Comparison of ENCODE assay signal across 20 cellular contexts in genomic region chr5:77073667-77074066, GRCh38.
"Had no signal": no experiment of that assay in that cellular context is flagged by ENCODE, and none has a peak within 500 bp of the region (broad histone marks: within the 10 kb centered on the region; RNA-seq: fewer than 3 reads in every experiment).

No MANE protein-coding gene starts in this region.

- H3K4me1 ChIP-seq: foreskin keratinocyte had no signal

- H3K27ac ChIP-seq: esophagus muscularis mucosa, foreskin keratinocyte, hepatocyte, neutrophil, thyroid gland had no signal

- DNase-seq: activated CD4-positive, alpha-beta T cell treated with anti-CD3 and anti-CD28 coated beads, Interleukin-2, amount 10 ng/mL, durations not matched to agents 24 days and 14 days; activated CD8-positive, alpha-beta T cell treated with anti-CD3 and anti-CD28 coated beads for 36 hours; activated naive CD4-positive, alpha-beta T cell treated with anti-CD3 and anti-CD28 coated beads for 36 hours; activated naive CD8-positive, alpha-beta T cell treated with anti-CD3 and anti-CD28 coated beads, Interleukin-2, amount 50 U/mL, for 24 hours; activated T-cell treated with anti-CD3 and anti-CD28 coated beads, Interleukin-2, amount 50 U/mL, for 1 hour; aorta; cerebellar nuclear complex; effector CD8-positive, alpha-beta T cell; foreskin keratinocyte; left cardiac atrium; naive thymus-derived CD8-positive, alpha-beta T cell; stimulated activated CD8-positive, alpha-beta memory T cell treated with anti-CD3 and anti-CD28 coated beads, Interleukin-4, amount 100 ng/mL, for 48 hours; stimulated activated naive CD4-positive, alpha-beta T cell; thyroid gland had no signal

- H3K36me3 ChIP-seq: neutrophil, thyroid gland had no signal

- H3K27me3 ChIP-seq: esophagus muscularis mucosa, foreskin keratinocyte, hepatocyte, neutrophil, thyroid gland had no signal

- H2AFZ ChIP-seq: hepatocyte had no signal

- ATAC-seq: activated CD8-positive, alpha-beta T cell treated with anti-CD3 and anti-CD28 coated beads for 36 hours; activated naive CD8-positive, alpha-beta T cell treated with anti-CD3 and anti-CD28 coated beads, Interleukin-2, amount 50 U/mL, for 24 hours; foreskin keratinocyte; left cardiac atrium; naive thymus-derived CD8-positive, alpha-beta T cell had no signal

- H3K4me3 Mint-ChIP-seq: activated CD4-positive, alpha-beta T cell treated with anti-CD3 and anti-CD28 coated beads, Interleukin-2, amount 10 ng/mL, durations not matched to agents 24 days and 14 days; activated CD8-positive, alpha-beta T cell treated with anti-CD3 and anti-CD28 coated beads for 36 hours; activated naive CD4-positive, alpha-beta T cell treated with anti-CD3 and anti-CD28 coated beads for 36 hours; activated naive CD8-positive, alpha-beta T cell treated with anti-CD3 and anti-CD28 coated beads, Interleukin-2, amount 50 U/mL, for 24 hours; dendritic cell treated with granulocyte-macrophage colony-stimulating factor and Interleukin-4, amounts not matched to agents 40 ng/mL and 50 ng/mL, for 4 days; naive thymus-derived CD8-positive, alpha-beta T cell had no signal

- H3K9me3 Mint-ChIP-seq: activated CD4-positive, alpha-beta T cell treated with anti-CD3 and anti-CD28 coated beads, Interleukin-2, amount 10 ng/mL, durations not matched to agents 24 days and 14 days; activated CD8-positive, alpha-beta T cell treated with anti-CD3 and anti-CD28 coated beads for 36 hours; activated naive CD4-positive, alpha-beta T cell treated with anti-CD3 and anti-CD28 coated beads for 36 hours; activated naive CD8-positive, alpha-beta T cell treated with anti-CD3 and anti-CD28 coated beads, Interleukin-2, amount 50 U/mL, for 24 hours; activated T-helper 2 cell treated with anti-CD3 and anti-CD28 coated beads, Interferon-gamma antibody, Interleukin-2, Interleukin-4, amounts not matched to agents 10 μg/mL and 5 μg/mL and 100 μg/mL, durations not matched to agents 14 hours and 24 hours and 36 hours; dendritic cell treated with granulocyte-macrophage colony-stimulating factor and Interleukin-4, amounts not matched to agents 40 ng/mL and 50 ng/mL, for 4 days; naive thymus-derived CD8-positive, alpha-beta T cell had no signal

- H3K4me2 ChIP-seq: hepatocyte had no signal

- H3K27ac Mint-ChIP-seq: activated CD4-positive, alpha-beta T cell treated with anti-CD3 and anti-CD28 coated beads, Interleukin-2, amount 10 ng/mL, durations not matched to agents 24 days and 14 days; activated CD8-positive, alpha-beta T cell treated with anti-CD3 and anti-CD28 coated beads for 36 hours; activated naive CD4-positive, alpha-beta T cell treated with anti-CD3 and anti-CD28 coated beads for 36 hours; activated naive CD8-positive, alpha-beta T cell treated with anti-CD3 and anti-CD28 coated beads, Interleukin-2, amount 50 U/mL, for 24 hours; activated T-helper 2 cell treated with anti-CD3 and anti-CD28 coated beads, Interferon-gamma antibody, Interleukin-2, Interleukin-4, amounts not matched to agents 10 μg/mL and 5 μg/mL and 100 μg/mL, durations not matched to agents 14 hours and 24 hours and 36 hours; dendritic cell treated with granulocyte-macrophage colony-stimulating factor and Interleukin-4, amounts not matched to agents 40 ng/mL and 50 ng/mL, for 4 days had no signal

- H3K4me3 ChIP-seq: esophagus muscularis mucosa, hepatocyte, thyroid gland had no signal

- H3K9me3 ChIP-seq: esophagus muscularis mucosa, neutrophil, thyroid gland had no signal

- FAIRE-seq: bronchial epithelial cell had no signal

- H3K27me3 Mint-ChIP-seq: activated CD4-positive, alpha-beta T cell treated with anti-CD3 and anti-CD28 coated beads, Interleukin-2, amount 10 ng/mL, durations not matched to agents 24 days and 14 days; activated CD8-positive, alpha-beta T cell treated with anti-CD3 and anti-CD28 coated beads for 36 hours; activated naive CD8-positive, alpha-beta T cell treated with anti-CD3 and anti-CD28 coated beads, Interleukin-2, amount 50 U/mL, for 24 hours; naive thymus-derived CD8-positive, alpha-beta T cell had no signal
